In the genomic region with DNA sequence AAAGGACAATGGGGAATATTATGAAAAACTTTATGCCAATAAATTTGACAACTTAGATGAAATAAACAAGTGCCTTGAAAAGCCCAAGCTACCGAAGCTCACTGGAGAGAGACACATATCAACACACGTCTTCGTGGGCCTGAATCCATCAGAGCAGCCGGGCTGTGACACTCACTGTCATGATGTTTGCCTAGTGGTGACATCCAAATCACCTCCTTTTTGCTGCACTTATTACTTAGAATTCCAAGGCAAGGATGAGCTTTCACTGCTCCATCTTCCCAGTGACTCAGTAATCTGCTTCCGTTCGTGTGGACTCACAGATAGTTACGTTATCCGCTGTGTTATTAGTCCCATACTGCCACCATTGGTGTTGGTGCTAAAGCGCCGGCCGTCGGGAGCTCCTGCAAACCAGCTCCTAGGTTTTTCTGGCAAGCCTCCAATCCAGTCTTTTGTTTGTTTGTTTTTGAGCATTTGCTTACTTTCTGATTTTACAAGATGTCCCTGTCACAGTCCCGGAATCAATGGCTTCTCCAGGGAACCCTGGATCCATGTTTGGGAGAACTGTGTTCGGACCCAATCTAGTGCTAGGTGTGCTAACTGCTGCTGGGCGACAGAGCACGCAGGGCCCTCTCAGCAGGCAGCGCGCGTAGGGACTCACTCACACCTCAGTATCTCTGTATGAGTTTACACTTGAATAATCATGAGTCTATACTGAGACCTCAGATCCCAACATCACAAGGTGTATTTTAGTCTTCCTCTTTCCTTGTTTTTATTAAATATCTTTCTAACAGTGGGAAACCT, we compare ENCODE assay signal across 12 cellular contexts. TPM values are rescaled to one million over a fixed set of nuclear protein-coding genes. Genes with fewer than 3 reads are reported as not detected.
DNase-seq lines count a peak whose midpoint lies in the region; ATAC-seq, FAIRE-seq and TF ChIP-seq lines count a peak whose summit lies in the region.
"Had no signal": no experiment of that assay in that cellular context is flagged by ENCODE, and none has a peak within 500 bp of the region (broad histone marks: within the 10 kb centered on the region; RNA-seq: fewer than 3 reads in every experiment).

No MANE protein-coding gene starts in this region.

- DNase-seq in Ammon's horn (ENCODE audit: low spot score) (peak; percentile 65), WTC11 (ENCODE audit: low spot score) (no peak), left ventricle myocardium inferior (no peak), HTR-8/SVneo (ENCODE audit: insufficient read length, low spot score) (no peak), breast epithelium (ENCODE audit: low spot score in 2 of 2) (no peak)
- DNase-seq in stimulated activated CD8-positive, alpha-beta memory T cell treated with anti-CD3 and anti-CD28 coated beads, Interleukin-4, amount 100 ng/mL, for 48 hours = no peak
- DNase-seq: activated T-cell treated with anti-CD3 and anti-CD28 coated beads, Interleukin-2, amount 50 U/mL, for 1 hour; mesendoderm; NCI-H82 had no signal

- POLR2A ChIA-PET in WTC11 (lab: Charles Lee) = no interaction called here

- H3K27ac ChIP-seq in HUES48 (ENCODE audit: low read depth, low read length) (peak overlapping the region; percentile 40), left ventricle myocardium inferior (replicated peaks) (peak overlapping the region; percentile 34), breast epithelium (no peak overlapping the region)
- H3K27ac ChIP-seq: SJSA1 had no signal

- H3K9me3 ChIP-seq in HUES48 (ENCODE audit: control insufficient read depth, insufficient read depth, low read length) = no peaks in the 10 kb centered on the region
- peaks cover 9% of the 10 kb centered on the region for H3K9me3 ChIP-seq in left ventricle myocardium inferior (replicated peaks)
- H3K9me3 ChIP-seq in breast epithelium = no peaks in the 10 kb centered on the region

- H3K27ac Mint-ChIP-seq in WTC11 = peak overlapping the region; percentile 70

- H3K27me3 ChIP-seq in HUES48 (ENCODE audit: control insufficient read depth, insufficient read depth, low read length) (no peaks in the 10 kb centered on the region), left ventricle myocardium inferior (ENCODE audit: low read depth) (no peaks in the 10 kb centered on the region), breast epithelium (no peaks in the 10 kb centered on the region)
- H3K27me3 ChIP-seq: SJSA1 had no signal

- no peak for FAIRE-seq in HTR-8/SVneo (lab: Jason Lieb, UNC)

- intact Hi-C loops in left ventricle myocardium inferior (cut with micrococcal nuclease) = no loop called here
- intact Hi-C loops in breast epithelium (cut with DNase I; ENCODE audit: low total_unique reads) = no loop called here

- H3K36me3 Mint-ChIP-seq in WTC11 = peaks cover 20% of the 10 kb centered on the region

- no peak overlapping the region for H3K9ac ChIP-seq in HUES48 (ENCODE audit: low read depth, low read length)

- CTCF ChIA-PET in WTC11 (lab: Charles Lee) = no interaction called here

- peaks cover 24% of the 10 kb centered on the region for H3K9me3 Mint-ChIP-seq in WTC11

- TF ChIP-seq POLR2A in breast epithelium (IDR thresholded peaks at IDR 0.05) = no peak

- H3K36me3 ChIP-seq in HUES48 (ENCODE audit: control insufficient read depth, insufficient read depth, low read length) (no peaks in the 10 kb centered on the region), left ventricle myocardium inferior (no peaks in the 10 kb centered on the region), breast epithelium (no peaks in the 10 kb centered on the region)
- H3K36me3 ChIP-seq: SJSA1 had no signal

- H3K4me3 ChIP-seq in HUES48 (ENCODE audit: low read depth, low read length) (no peak overlapping the region), left ventricle myocardium inferior (no peak overlapping the region), breast epithelium (no peak overlapping the region)
- H3K4me3 ChIP-seq: SJSA1 had no signal

- H3K27me3 Mint-ChIP-seq in WTC11 (ENCODE audit: low read depth) = no peaks in the 10 kb centered on the region

- H3K4me1 ChIP-seq in HUES48 (ENCODE audit: control insufficient read depth, insufficient read depth, low read length) (peaks cover 25% of the 10 kb centered on the region), left ventricle myocardium inferior (peaks cover 63% of the 10 kb centered on the region), breast epithelium (no peaks in the 10 kb centered on the region)
- H3K4me1 ChIP-seq: SJSA1 had no signal

- peaks cover 27% of the 10 kb centered on the region for H3K4me1 Mint-ChIP-seq in WTC11

- no peak overlapping the region for H3K4me3 Mint-ChIP-seq in WTC11

- TF ChIP-seq CTCF in WTC11 (IDR thresholded peaks at IDR 0.05) (no peak), left ventricle myocardium inferior (IDR thresholded peaks at IDR 0.05; ENCODE audit: borderline replicate concordance) (no peak), breast epithelium (IDR thresholded peaks at IDR 0.05) (no peak)

- ATAC-seq in WTC11 (no peak), GM21360 (IDR thresholded peaks at IDR 0.05; ENCODE audit: unreplicated experiment) (no peak)

TF ChIP-seq in WTC11, 78 proteins besides CTCF, POLR2A, EP300 and RAD21:
- no peak for TF ChIP-seq HMGXB4 (CRISPR knock-in tag; IDR thresholded peaks at IDR 0.05)
- no peak for TF ChIP-seq JAZF1 (CRISPR knock-in tag; IDR thresholded peaks at IDR 0.05)

RNA-seq across cellular contexts. Expression of gene HDAC4, which starts 42.7 kb away (rescaled TPM):
- 35.0 to 44.4 TPM (median 42.3 TPM) in 3 replicates for total RNA-seq in WTC11 (2021)
- 23.9 TPM for total RNA-seq in left ventricle myocardium inferior
- 10 to 100 TPM; 20.3 to 36.0 (median 32.8) TPM for total RNA-seq in breast epithelium

Comparison
In these comparisons a context has a peak if more than half of its experiments do, and no peak if none do; other contexts are left out.
1. H3K27ac ChIP-seq: peak in HUES48 (single experiment) and left ventricle myocardium inferior (single experiment); none in breast epithelium (0 of 2).